ENCODE assay signal across 27 cellular contexts in the genomic region with DNA sequence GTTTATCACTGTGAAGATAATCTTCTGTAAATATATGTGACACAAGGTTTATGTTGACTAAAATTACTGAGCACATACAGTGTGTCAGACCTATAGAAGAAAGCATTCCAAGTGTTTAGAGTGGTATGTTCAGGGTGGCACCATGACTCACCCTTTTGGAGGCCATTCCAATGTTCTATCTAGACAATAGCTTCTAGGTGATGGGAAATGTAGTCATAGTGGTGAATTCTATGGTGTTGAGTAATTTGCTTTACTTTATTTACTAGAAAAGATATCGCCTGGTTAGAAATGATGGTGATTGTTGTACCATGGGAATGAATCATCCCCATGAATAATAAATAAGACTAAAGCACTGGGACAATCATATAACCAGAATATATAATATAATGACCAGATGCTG.
"Had no signal": no experiment of that assay in that cellular context is flagged by ENCODE, and none has a peak within 500 bp of the region (broad histone marks: within the 10 kb centered on the region; RNA-seq: fewer than 3 reads in every experiment).

No MANE protein-coding gene starts in this region.

- H3K27ac ChIP-seq: neutrophil, pancreas, psoas muscle, right lobe of liver, sigmoid colon, stomach, thoracic aorta, thyroid gland, tibial nerve, upper lobe of left lung, uterus had no signal

- H3K36me3 ChIP-seq: neutrophil, pancreas, right lobe of liver, sigmoid colon, stomach, thoracic aorta, thyroid gland, tibial nerve, upper lobe of left lung, uterus had no signal

- H3K27me3 Mint-ChIP-seq: naive thymus-derived CD8-positive, alpha-beta T cell; natural killer cell treated with Interleukin-12 subunit alpha and Interleukin-12 subunit beta and Interleukin-15 and Interleukin-18, amount 100 ng/mL, for 72 hours; stimulated activated naive B cell treated with anti-CD40 and anti-IgM and Interleukin-4, amounts not matched to agents 10 μg/mL and 1 μg/mL and 100 μg/mL, for 72 hours; stimulated activated naive CD8-positive, alpha-beta T cell treated with anti-CD3 and anti-CD28 coated beads, Interleukin-15, Interleukin-2, amounts not matched to agents 100 ng/mL and 50 ng/mL, for 24 hours had no signal

- FAIRE-seq: pancreas, small intestine had no signal

- H3K27me3 ChIP-seq: neutrophil, pancreas, right lobe of liver, sigmoid colon, stomach, thyroid gland, tibial nerve, upper lobe of left lung, uterus had no signal

- H3K4me1 ChIP-seq: pancreas, psoas muscle, right lobe of liver, sigmoid colon, stomach, thyroid gland, tibial nerve, upper lobe of left lung, uterus had no signal

- H3K4me3 Mint-ChIP-seq: naive thymus-derived CD8-positive, alpha-beta T cell; natural killer cell treated with Interleukin-12 subunit alpha and Interleukin-12 subunit beta and Interleukin-15 and Interleukin-18, amount 100 ng/mL, for 72 hours; nephron progenitor cell; neural crest cell; stimulated activated effector memory CD8-positive, alpha-beta T cell treated with anti-CD3 and anti-CD28 coated beads, Interleukin-12 subunit alpha, Interleukin-12 subunit beta, amount 100 ng/mL, for 72 hours; stimulated activated naive B cell treated with anti-CD40 and anti-IgM and Interleukin-4, amounts not matched to agents 10 μg/mL and 1 μg/mL and 100 μg/mL, for 72 hours; stimulated activated naive CD8-positive, alpha-beta T cell treated with anti-CD3 and anti-CD28 coated beads, Interleukin-15, Interleukin-2, amounts not matched to agents 100 ng/mL and 50 ng/mL, for 24 hours had no signal

- H3K9me3 ChIP-seq: neutrophil, pancreas, psoas muscle, right lobe of liver, sigmoid colon, thoracic aorta, thyroid gland, tibial nerve, upper lobe of left lung, uterus had no signal

- ATAC-seq: naive thymus-derived CD8-positive, alpha-beta T cell; natural killer cell treated with Interleukin-12 subunit alpha and Interleukin-12 subunit beta and Interleukin-15 and Interleukin-18, amount 100 ng/mL, for 72 hours; pancreas; psoas muscle; right cardiac atrium; right lobe of liver; stimulated activated effector memory CD8-positive, alpha-beta T cell treated with anti-CD3 and anti-CD28 coated beads, Interleukin-12 subunit alpha, Interleukin-12 subunit beta, amount 100 ng/mL, for 72 hours; stimulated activated naive B cell treated with anti-CD40 and anti-IgM and Interleukin-4, amounts not matched to agents 10 μg/mL and 1 μg/mL and 100 μg/mL, for 72 hours had no signal

- H3K36me3 Mint-ChIP-seq: stimulated activated effector memory CD8-positive, alpha-beta T cell treated with anti-CD3 and anti-CD28 coated beads, Interleukin-12 subunit alpha, Interleukin-12 subunit beta, amount 100 ng/mL, for 72 hours; stimulated activated naive B cell treated with anti-CD40 and anti-IgM and Interleukin-4, amounts not matched to agents 10 μg/mL and 1 μg/mL and 100 μg/mL, for 72 hours had no signal

- H3K4me3 ChIP-seq: pancreas, psoas muscle, right lobe of liver, sigmoid colon, stomach, thoracic aorta, thyroid gland, tibial nerve, upper lobe of left lung, uterus had no signal

- H3K4me1 Mint-ChIP-seq: naive thymus-derived CD8-positive, alpha-beta T cell; nephron progenitor cell; neural crest cell; stimulated activated effector memory CD8-positive, alpha-beta T cell treated with anti-CD3 and anti-CD28 coated beads, Interleukin-12 subunit alpha, Interleukin-12 subunit beta, amount 100 ng/mL, for 72 hours; stimulated activated naive B cell treated with anti-CD40 and anti-IgM and Interleukin-4, amounts not matched to agents 10 μg/mL and 1 μg/mL and 100 μg/mL, for 72 hours had no signal

- DNase-seq: naive thymus-derived CD8-positive, alpha-beta T cell; nephron progenitor cell; nucleus accumbens; pancreas; psoas muscle; right cardiac atrium; right lobe of liver; sigmoid colon; small intestine; stimulated activated CD4-positive, alpha-beta T cell treated with anti-CD3 and anti-CD28 coated beads, Interleukin-15, amount 100 ng/mL, for 24 hours; stimulated activated CD4-positive, alpha-beta T cell treated with anti-CD3 and anti-CD28 coated beads, Interleukin-2, amount 100 ng/mL, for 24 hours; stimulated activated CD4-positive, alpha-beta T cell treated with anti-CD3 and anti-CD28 coated beads, Interleukin-2, amount 100 ng/mL, for 48 hours; stimulated activated CD4-positive, alpha-beta T cell treated with anti-CD3 and anti-CD28 coated beads, Interleukin-4, amount 100 ng/mL, for 24 hours; stimulated activated naive B cell treated with anti-CD40 and anti-IgM and Interleukin-4, amounts not matched to agents 10 μg/mL and 1 μg/mL and 100 μg/mL, for 72 hours; stimulated activated naive CD4-positive, alpha-beta T cell treated with Interleukin-2 at 50 U/mL for 16 hours; stomach; thyroid gland; trophoblast cell; upper lobe of left lung; uterus had no signal

- H3K27ac Mint-ChIP-seq: naive thymus-derived CD8-positive, alpha-beta T cell; natural killer cell treated with Interleukin-12 subunit alpha and Interleukin-12 subunit beta and Interleukin-15 and Interleukin-18, amount 100 ng/mL, for 72 hours; nephron progenitor cell; stimulated activated effector memory CD8-positive, alpha-beta T cell treated with anti-CD3 and anti-CD28 coated beads, Interleukin-12 subunit alpha, Interleukin-12 subunit beta, amount 100 ng/mL, for 72 hours; stimulated activated naive B cell treated with anti-CD40 and anti-IgM and Interleukin-4, amounts not matched to agents 10 μg/mL and 1 μg/mL and 100 μg/mL, for 72 hours; stimulated activated naive CD8-positive, alpha-beta T cell treated with anti-CD3 and anti-CD28 coated beads, Interleukin-15, Interleukin-2, amounts not matched to agents 100 ng/mL and 50 ng/mL, for 24 hours had no signal
